Comparison of ENCODE assay signal across 9 cellular contexts in the genomic region with DNA sequence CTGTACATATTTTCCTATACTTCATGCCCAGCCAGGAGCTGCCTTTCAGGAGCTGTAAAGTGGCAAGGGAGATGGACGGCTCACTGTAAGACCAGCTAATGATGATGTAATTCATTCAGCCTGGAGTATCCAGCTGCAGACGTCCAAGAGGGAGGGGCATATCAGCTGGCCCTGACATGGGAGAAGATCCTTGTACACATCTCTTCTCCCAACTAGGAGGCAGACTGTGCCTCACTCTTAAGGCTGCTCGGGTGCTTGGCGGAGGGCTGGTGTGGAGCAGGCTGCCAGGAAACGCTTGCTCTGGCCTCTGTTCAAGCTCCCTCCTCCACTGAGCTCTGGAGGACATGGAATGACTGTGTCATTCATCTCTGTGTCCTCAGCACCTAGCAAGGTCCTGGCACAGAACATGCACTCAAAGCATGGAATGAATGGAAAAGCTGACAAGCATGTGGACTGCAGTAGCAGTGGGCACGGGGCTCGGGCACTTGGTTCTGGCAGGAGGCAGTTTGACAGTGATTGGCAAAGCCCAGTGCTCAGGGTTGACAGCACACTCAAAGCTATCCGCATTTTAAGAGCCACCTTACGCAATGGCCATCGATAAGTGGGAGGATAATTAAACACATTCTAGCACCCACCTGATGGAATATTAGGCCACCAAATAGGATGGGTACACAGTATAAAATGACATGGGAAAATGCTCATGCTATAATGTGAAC.
DNase-seq lines count a peak whose midpoint lies in the region; ATAC-seq lines count a peak whose summit lies in the region.
"Had no signal": no experiment of that assay in that cellular context is flagged by ENCODE, and none has a peak within 500 bp of the region (broad histone marks: within the 10 kb centered on the region; RNA-seq: fewer than 3 reads in every experiment).

No MANE protein-coding gene starts in this region.

- H3K4me3 Mint-ChIP-seq in activated CD4-positive, alpha-beta T cell treated with anti-CD3 and anti-CD28 coated beads, Interleukin-2, amount 10 ng/mL, durations not matched to agents 7 days and 5 days, result no peak overlapping the region
- no peak overlapping the region for H3K4me3 Mint-ChIP-seq in stimulated activated memory B cell treated with anti-CD40 and anti-IgM and Interleukin-4, amounts not matched to agents 10 μg/mL and 1 μg/mL and 100 μg/mL, for 72 hours
- H3K4me3 Mint-ChIP-seq: naive B cell had no signal

- peaks cover 18% of the 10 kb centered on the region for H3K4me1 Mint-ChIP-seq in activated CD4-positive, alpha-beta T cell treated with anti-CD3 and anti-CD28 coated beads, Interleukin-2, amount 10 ng/mL, durations not matched to agents 7 days and 5 days
- peaks cover 19% of the 10 kb centered on the region for H3K4me1 Mint-ChIP-seq in stimulated activated memory B cell treated with anti-CD40 and anti-IgM and Interleukin-4, amounts not matched to agents 10 μg/mL and 1 μg/mL and 100 μg/mL, for 72 hours

- no peak for ATAC-seq in stimulated activated memory B cell treated with anti-CD40 and anti-IgM and Interleukin-4, amounts not matched to agents 10 μg/mL and 1 μg/mL and 100 μg/mL, for 72 hours
- no peak for ATAC-seq in GM18870 (IDR thresholded peaks at IDR 0.05; ENCODE audit: unreplicated experiment)
- no peak for ATAC-seq in HG02884 (IDR thresholded peaks at IDR 0.05; ENCODE audit: unreplicated experiment)

- DNase-seq in activated CD4-positive, alpha-beta T cell treated with anti-CD3 and anti-CD28 coated beads, Interleukin-2, amount 10 ng/mL, durations not matched to agents 7 days and 5 days, result no peak
- DNase-seq in activated CD4-positive, alpha-beta T cell treated with anti-CD3 and anti-CD28 coated beads, Interleukin-2, amount 50 U/mL, for 48 hours, result no peak
- DNase-seq in amniotic epithelial cell (ENCODE audit: low read depth) (peak; percentile 97), hepatic stellate cell (ENCODE audit: low spot score) (peak; percentile 77), COLO829 (ENCODE audit: low spot score) (no peak)
- DNase-seq: naive B cell had no signal

- peak overlapping the region; percentile 22 for H3K27ac Mint-ChIP-seq in activated CD4-positive, alpha-beta T cell treated with anti-CD3 and anti-CD28 coated beads, Interleukin-2, amount 10 ng/mL, durations not matched to agents 7 days and 5 days
- peak overlapping the region; percentile 13 for H3K27ac Mint-ChIP-seq in stimulated activated memory B cell treated with anti-CD40 and anti-IgM and Interleukin-4, amounts not matched to agents 10 μg/mL and 1 μg/mL and 100 μg/mL, for 72 hours

- no peaks in the 10 kb centered on the region for H3K27me3 Mint-ChIP-seq in activated CD4-positive, alpha-beta T cell treated with anti-CD3 and anti-CD28 coated beads, Interleukin-2, amount 10 ng/mL, durations not matched to agents 7 days and 5 days
- no peaks in the 10 kb centered on the region for H3K27me3 Mint-ChIP-seq in stimulated activated memory B cell treated with anti-CD40 and anti-IgM and Interleukin-4, amounts not matched to agents 10 μg/mL and 1 μg/mL and 100 μg/mL, for 72 hours
- H3K27me3 Mint-ChIP-seq: naive B cell had no signal

- POLR2A ChIA-PET in activated CD4-positive, alpha-beta T cell treated with anti-CD3 and anti-CD28 coated beads, Interleukin-2, amount 10 ng/mL, durations not matched to agents 7 days and 5 days (lab: Charles Lee), result no interaction called here

- CTCF ChIA-PET in activated CD4-positive, alpha-beta T cell treated with anti-CD3 and anti-CD28 coated beads, Interleukin-2, amount 10 ng/mL, durations not matched to agents 7 days and 5 days (lab: Charles Lee), result interaction anchor here (1.2 kb wide), 1 partner anchor 103 kb away, joined by 6 read pairs; no protein-coding TSS in a partner anchor

- H3K36me3 Mint-ChIP-seq in activated CD4-positive, alpha-beta T cell treated with anti-CD3 and anti-CD28 coated beads, Interleukin-2, amount 10 ng/mL, durations not matched to agents 7 days and 5 days (ENCODE audit: low read depth), result peaks cover 45% of the 10 kb centered on the region
- peaks cover 51% of the 10 kb centered on the region for H3K36me3 Mint-ChIP-seq in stimulated activated memory B cell treated with anti-CD40 and anti-IgM and Interleukin-4, amounts not matched to agents 10 μg/mL and 1 μg/mL and 100 μg/mL, for 72 hours

- H3K9me3 Mint-ChIP-seq in activated CD4-positive, alpha-beta T cell treated with anti-CD3 and anti-CD28 coated beads, Interleukin-2, amount 10 ng/mL, durations not matched to agents 7 days and 5 days, result no peaks in the 10 kb centered on the region
- no peaks in the 10 kb centered on the region for H3K9me3 Mint-ChIP-seq in stimulated activated memory B cell treated with anti-CD40 and anti-IgM and Interleukin-4, amounts not matched to agents 10 μg/mL and 1 μg/mL and 100 μg/mL, for 72 hours
- H3K9me3 Mint-ChIP-seq: naive B cell had no signal

Comparison
In these comparisons a context has a peak if more than half of its experiments do, and no peak if none do; other contexts are left out.
1. DNase-seq: peak in amniotic epithelial cell (single experiment) and hepatic stellate cell (single experiment); none in activated CD4-positive, alpha-beta T cell treated with anti-CD3 and anti-CD28 coated beads, Interleukin-2, amount 10 ng/mL, durations not matched to agents 7 days and 5 days (single experiment), activated CD4-positive, alpha-beta T cell treated with anti-CD3 and anti-CD28 coated beads, Interleukin-2, amount 50 U/mL, for 48 hours (0 of 2) and COLO829 (single experiment).